In genomic region chr20:47532002-47532401, GRCh38 we compare ENCODE assay signal across 16 cellular contexts. TPM values are rescaled to one million over a fixed set of nuclear protein-coding genes. Genes with fewer than 3 reads are reported as not detected.
DNase-seq lines count a peak whose midpoint lies in the region; ATAC-seq and TF ChIP-seq lines count a peak whose summit lies in the region.
"Had no signal": no experiment of that assay in that cellular context is flagged by ENCODE, and none has a peak within 500 bp of the region (broad histone marks: within the 10 kb centered on the region; RNA-seq: fewer than 3 reads in every experiment).

No MANE protein-coding gene starts in this region.

- no peak for ATAC-seq in stimulated activated naive CD8-positive, alpha-beta T cell treated with anti-CD3 and anti-CD28 coated beads, Interleukin-15, amount 100 ng/mL, for 72 hours
- ATAC-seq in GM21717 (IDR thresholded peaks at IDR 0.05; ENCODE audit: unreplicated experiment) = no peak

- peaks cover 18% of the 10 kb centered on the region for H3K4me1 Mint-ChIP-seq in T-helper 1 cell treated with Interleukin-12 subunit alpha and Interleukin-12 subunit beta and Interleukin-4 antibody, amounts not matched to agents 30 μg/mL and 1 μg/mL, for 36 hours (ENCODE audit: low read depth)
- peaks cover 70% of the 10 kb centered on the region for H3K4me1 Mint-ChIP-seq in stimulated activated naive CD8-positive, alpha-beta T cell treated with anti-CD3 and anti-CD28 coated beads, Interleukin-15, Interleukin-2, amounts not matched to agents 100 ng/mL and 50 ng/mL, for 24 hours (ENCODE audit: low read depth)
- H3K4me1 Mint-ChIP-seq in stimulated activated naive CD8-positive, alpha-beta T cell treated with anti-CD3 and anti-CD28 coated beads, Interleukin-15, amount 100 ng/mL, for 72 hours = peaks cover 59% of the 10 kb centered on the region
- peaks cover 15% of the 10 kb centered on the region for H3K4me1 Mint-ChIP-seq in mesothelial cell of epicardium

- peak overlapping the region; percentile 46 for H3K27ac Mint-ChIP-seq in T-helper 1 cell treated with Interleukin-12 subunit alpha and Interleukin-12 subunit beta and Interleukin-4 antibody, amounts not matched to agents 30 μg/mL and 1 μg/mL, for 36 hours
- peak overlapping the region; percentile 73 for H3K27ac Mint-ChIP-seq in stimulated activated naive CD8-positive, alpha-beta T cell treated with anti-CD3 and anti-CD28 coated beads, Interleukin-15, Interleukin-2, amounts not matched to agents 100 ng/mL and 50 ng/mL, for 24 hours
- no peak overlapping the region for H3K27ac Mint-ChIP-seq in stimulated activated naive CD8-positive, alpha-beta T cell treated with anti-CD3 and anti-CD28 coated beads, Interleukin-15, amount 100 ng/mL, for 72 hours
- peak overlapping the region; percentile 24 for H3K27ac Mint-ChIP-seq in mesothelial cell of epicardium

- no peak for TF ChIP-seq CTCF in mesothelial cell of epicardium (IDR thresholded peaks at IDR 0.05; ENCODE audit: unreplicated experiment)

- DNase-seq in T-helper 1 cell = no peak
- no peak for DNase-seq in stimulated activated naive CD8-positive, alpha-beta T cell treated with anti-CD3 and anti-CD28 coated beads, Interleukin-15, amount 100 ng/mL, for 72 hours
- DNase-seq in mesothelial cell of epicardium (ENCODE audit: low spot score in 2 of 2, unreplicated experiment in 2 of 2) = no peak
- no peak for DNase-seq in nucleus accumbens (lab: John Stamatoyannopoulos, UW)
- DNase-seq in occipital lobe (lab: John Stamatoyannopoulos, UW) = no peak
- DNase-seq: DMS79, Karpas-422, NCI-H1436, NCI-H1930, NCI-H345, NCI-H524 treated with DMSO at 0.1 percent for 48 hours, PC-9 had no signal

- H3K27me3 Mint-ChIP-seq in T-helper 1 cell treated with Interleukin-12 subunit alpha and Interleukin-12 subunit beta and Interleukin-4 antibody, amounts not matched to agents 30 μg/mL and 1 μg/mL, for 36 hours (ENCODE audit: low read depth) = no peaks in the 10 kb centered on the region
- H3K27me3 Mint-ChIP-seq in stimulated activated naive CD8-positive, alpha-beta T cell treated with anti-CD3 and anti-CD28 coated beads, Interleukin-15, Interleukin-2, amounts not matched to agents 100 ng/mL and 50 ng/mL, for 24 hours = no peaks in the 10 kb centered on the region
- H3K27me3 Mint-ChIP-seq in stimulated activated naive CD8-positive, alpha-beta T cell treated with anti-CD3 and anti-CD28 coated beads, Interleukin-15, amount 100 ng/mL, for 72 hours = no peaks in the 10 kb centered on the region
- H3K27me3 Mint-ChIP-seq in mesothelial cell of epicardium (ENCODE audit: low read depth) = no peaks in the 10 kb centered on the region
- H3K27me3 Mint-ChIP-seq: IgD-negative memory B cell had no signal

- peaks cover 30% of the 10 kb centered on the region for H3K36me3 Mint-ChIP-seq in T-helper 1 cell treated with Interleukin-12 subunit alpha and Interleukin-12 subunit beta and Interleukin-4 antibody, amounts not matched to agents 30 μg/mL and 1 μg/mL, for 36 hours (ENCODE audit: low read depth)
- peaks cover 54% of the 10 kb centered on the region for H3K36me3 Mint-ChIP-seq in stimulated activated naive CD8-positive, alpha-beta T cell treated with anti-CD3 and anti-CD28 coated beads, Interleukin-15, Interleukin-2, amounts not matched to agents 100 ng/mL and 50 ng/mL, for 24 hours (ENCODE audit: low read depth)
- H3K36me3 Mint-ChIP-seq in mesothelial cell of epicardium = peaks cover 15% of the 10 kb centered on the region
- H3K36me3 Mint-ChIP-seq: IgD-negative memory B cell had no signal

- H3K4me3 Mint-ChIP-seq in T-helper 1 cell treated with Interleukin-12 subunit alpha and Interleukin-12 subunit beta and Interleukin-4 antibody, amounts not matched to agents 30 μg/mL and 1 μg/mL, for 36 hours = no peak overlapping the region
- no peak overlapping the region for H3K4me3 Mint-ChIP-seq in stimulated activated naive CD8-positive, alpha-beta T cell treated with anti-CD3 and anti-CD28 coated beads, Interleukin-15, Interleukin-2, amounts not matched to agents 100 ng/mL and 50 ng/mL, for 24 hours
- no peak overlapping the region for H3K4me3 Mint-ChIP-seq in stimulated activated naive CD8-positive, alpha-beta T cell treated with anti-CD3 and anti-CD28 coated beads, Interleukin-15, amount 100 ng/mL, for 72 hours
- H3K4me3 Mint-ChIP-seq in mesothelial cell of epicardium = no peak overlapping the region

- H3K9me3 Mint-ChIP-seq in T-helper 1 cell treated with Interleukin-12 subunit alpha and Interleukin-12 subunit beta and Interleukin-4 antibody, amounts not matched to agents 30 μg/mL and 1 μg/mL, for 36 hours = peaks cover 4% of the 10 kb centered on the region
- peaks cover 3% of the 10 kb centered on the region for H3K9me3 Mint-ChIP-seq in stimulated activated naive CD8-positive, alpha-beta T cell treated with anti-CD3 and anti-CD28 coated beads, Interleukin-15, Interleukin-2, amounts not matched to agents 100 ng/mL and 50 ng/mL, for 24 hours
- peaks cover 3 to 11% of the 10 kb centered on the region in 2 donors for H3K9me3 Mint-ChIP-seq in stimulated activated naive CD8-positive, alpha-beta T cell treated with anti-CD3 and anti-CD28 coated beads, Interleukin-15, amount 100 ng/mL, for 72 hours
- peaks cover 11% of the 10 kb centered on the region for H3K9me3 Mint-ChIP-seq in mesothelial cell of epicardium
- H3K9me3 Mint-ChIP-seq: IgD-negative memory B cell had no signal

RNA-seq across cellular contexts. Expression of gene NCOA3, which starts 30.3 kb away (rescaled TPM):
- total RNA-seq in mesothelial cell of epicardium = 45.9 to 49.8 TPM (median 47.1 TPM) in 3 replicates
- 53.2 TPM for total RNA-seq in occipital lobe

Comparison
In these comparisons a context has a peak if more than half of its experiments do, and no peak if none do; other contexts are left out.
1. H3K27ac Mint-ChIP-seq: peak in T-helper 1 cell treated with Interleukin-12 subunit alpha and Interleukin-12 subunit beta and Interleukin-4 antibody, amounts not matched to agents 30 μg/mL and 1 μg/mL, for 36 hours (single experiment), stimulated activated naive CD8-positive, alpha-beta T cell treated with anti-CD3 and anti-CD28 coated beads, Interleukin-15, Interleukin-2, amounts not matched to agents 100 ng/mL and 50 ng/mL, for 24 hours (single experiment) and mesothelial cell of epicardium (single experiment); none in stimulated activated naive CD8-positive, alpha-beta T cell treated with anti-CD3 and anti-CD28 coated beads, Interleukin-15, amount 100 ng/mL, for 72 hours (0 of 2).